30 cellular contexts compared by ENCODE assay signal in the genomic region with DNA sequence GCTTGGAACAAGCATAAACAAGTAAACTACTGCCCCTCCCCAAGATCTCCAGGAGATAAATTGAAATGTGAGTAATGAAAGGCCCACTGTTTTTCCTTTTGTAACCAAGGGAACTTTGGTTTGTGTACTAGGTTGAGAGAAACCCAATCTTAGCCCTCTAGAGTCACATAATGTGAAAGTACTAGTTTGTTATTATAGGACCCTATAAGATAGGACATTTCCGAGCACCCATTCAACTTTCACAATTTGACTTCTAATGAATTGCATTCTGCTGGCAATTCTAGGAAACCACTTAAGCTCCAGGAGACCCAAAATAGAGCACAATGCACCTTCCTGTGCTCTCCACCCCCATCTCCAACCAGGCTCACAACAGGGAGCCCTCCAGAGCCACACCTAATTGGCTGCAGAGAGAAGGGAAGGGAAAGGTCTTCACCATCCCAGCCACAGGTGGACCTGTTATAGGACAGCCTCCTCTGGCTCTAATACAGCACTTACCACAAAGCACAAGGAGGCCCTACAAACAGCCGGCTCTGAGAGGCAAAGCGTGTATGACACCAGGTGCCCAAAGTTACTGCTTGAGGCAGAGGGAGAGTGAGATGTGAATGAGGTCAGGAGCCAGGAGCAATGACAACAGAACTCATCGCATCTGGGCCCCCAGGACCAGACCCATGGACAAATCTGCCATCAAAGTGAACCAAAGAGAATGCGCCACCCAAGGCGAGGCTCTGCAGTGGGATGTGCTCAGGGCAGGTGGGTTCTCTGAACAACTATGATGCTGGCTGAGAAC.
A peak's percentile ranks its signal among the peaks of the same experiment; 100 is the strongest.
DNase-seq lines count a peak whose midpoint lies in the region; ATAC-seq, FAIRE-seq and TF ChIP-seq lines count a peak whose summit lies in the region.
"Had no signal": no experiment of that assay in that cellular context is flagged by ENCODE, and none has a peak within 500 bp of the region (broad histone marks: within the 10 kb centered on the region; RNA-seq: fewer than 3 reads in every experiment).

No MANE protein-coding gene starts in this region.

- H3K4me2 ChIP-seq in H1 (ENCODE audit: insufficient read depth in 1 of 2, low read depth in 2 of 2, low read length in 2 of 2) (peak overlapping the region in 1 of 2 experiments; percentile 43; a peak in 1 of 4 replicates), osteoblast (ENCODE audit: insufficient read depth, low read length) (no peak overlapping the region)
- H3K4me2 ChIP-seq: A549 had no signal

- TF ChIP-seq CTCF in AG04450 (IDR thresholded peaks at IDR 0.05; ENCODE audit: low read depth, low read length) (no peak), H1 (IDR thresholded peaks at IDR 0.05; ENCODE audit: control extremely low read depth in 1 of 3, insufficient read depth in 1 of 3, low read depth in 1 of 3, low read length in 3 of 3) (no peak), osteoblast (IDR thresholded peaks at IDR 0.05; ENCODE audit: extremely low read depth, low read depth, low read length) (no peak), Calu3 (IDR thresholded peaks at IDR 0.05; ENCODE audit: unreplicated experiment) (no peak)

- 84% methylated on average over 6 of the region's 6 CpGs; no CpG with 5 or more reads in 1 of the 2 experiments for WGBS in H1 (ENCODE audit: extremely low coverage in 1 of 2, insufficient coverage in 1 of 2, insufficient read length in 1 of 2, insufficient replicate concordance in 2 of 2, low coverage in 1 of 2, low lambda C conversion rate in 2 of 2, missing lambda C conversion rate in 1 of 2), 2 experiments

- no peak overlapping the region for H3K9ac ChIP-seq in H1 (replicated peaks in 1 of 4; ENCODE audit: extremely low read depth in 1 of 4, low read depth in 3 of 4, low read length in 3 of 4)

- no peak overlapping the region for H2BK5ac ChIP-seq in H1 (ENCODE audit: low read depth, low read length)

- H3K27ac ChIP-seq in AG04450 (ENCODE audit: low read depth, low read length) (peak overlapping the region; percentile 55), H1 (ENCODE audit: low read depth, low read length) (no peak overlapping the region), osteoblast (ENCODE audit: low read depth, low read length) (no peak overlapping the region)
- H3K27ac ChIP-seq: A549, ovary, right atrium auricular region, spleen, uterus had no signal

- no TSS peak for BruUV-seq in Calu3 (replicated peaks; lab: Mats Ljungman, UMichigan)

- H2BK12ac ChIP-seq in H1 (ENCODE audit: low read depth, low read length): no peak overlapping the region

- H2AFZ ChIP-seq in H1 (ENCODE audit: low read length): peak overlapping the region; percentile 75; the same call in 1 of the 2 replicates
- H2AFZ ChIP-seq in osteoblast (ENCODE audit: low read length): no peak overlapping the region

- H3K27me3 ChIP-seq in AG04450 (ENCODE audit: control insufficient read depth, insufficient read depth, low read length): no peaks in the 10 kb centered on the region
- H3K27me3 ChIP-seq in H1 (replicated peaks in 1 of 4; ENCODE audit: control insufficient read depth in 3 of 4, extremely low read depth in 1 of 4, insufficient read depth in 3 of 4, low read length in 3 of 4): no peaks in the 10 kb centered on the region
- no peaks in the 10 kb centered on the region for H3K27me3 ChIP-seq in osteoblast (ENCODE audit: insufficient read depth, low read length)
- H3K27me3 ChIP-seq: BE2C, ovary, Peyer's patch, right atrium auricular region, spleen, uterus had no signal

- H2BK120ac ChIP-seq in H1 (replicated peaks; ENCODE audit: low read depth, low read length): no peak overlapping the region

- H3K56ac ChIP-seq in H1 (replicated peaks; ENCODE audit: insufficient read length, low read depth, low read length): no peak overlapping the region

- no peak overlapping the region for H3K4me3 Mint-ChIP-seq in Calu3 (ENCODE audit: low read depth, unreplicated experiment)
- H3K4me3 Mint-ChIP-seq: activated B cell treated with CpG ODN at 0.5 μM for 24 hours; central memory CD8-positive, alpha-beta T cell; IgD-negative memory B cell; naive B cell; stimulated activated memory B cell treated with anti-CD40 and anti-IgM and Interleukin-4, amounts not matched to agents 10 μg/mL and 1 μg/mL and 100 μg/mL, for 72 hours had no signal

- H3K36me3 ChIP-seq in H1 (ENCODE audit: control insufficient read depth in 2 of 4, insufficient read depth in 4 of 4, low read length in 3 of 4): peaks cover 0 to 3% (median 0%) of the 10 kb centered on the region in 4 experiments; a peak in 1 of 8 replicates
- H3K36me3 ChIP-seq in osteoblast (ENCODE audit: insufficient read depth, low read length): no peaks in the 10 kb centered on the region
- H3K36me3 ChIP-seq: BE2C, ovary, Peyer's patch, right atrium auricular region, spleen, uterus had no signal

- CTCF ChIA-PET in AG04450 (lab: Charles Lee): no interaction called here
- CTCF ChIA-PET in H1 (lab: Charles Lee; ENCODE audit: partially characterized antibody): interaction anchor here (0.6 to 0.9 kb wide), 2 partner anchors 85 to 150 kb away, joined by 3 read pairs; no protein-coding TSS in a partner anchor
- CTCF ChIA-PET in Calu3 (lab: Charles Lee): no interaction called here

- H3K4me1 ChIP-seq in H1 (replicated peaks in 1 of 4; ENCODE audit: control insufficient read depth in 3 of 4, insufficient read depth in 4 of 4, low read length in 3 of 4) (peaks cover 0 to 7% (median 5%) of the 10 kb centered on the region in 4 experiments; a peak in 3 of 7 replicates), osteoblast (ENCODE audit: insufficient read depth, low read length) (no peaks in the 10 kb centered on the region)
- H3K4me1 ChIP-seq: A549, BE2C, right atrium auricular region, spleen, uterus had no signal

- no peaks in the 10 kb centered on the region for H3K4me1 Mint-ChIP-seq in Calu3 (ENCODE audit: low read depth, unreplicated experiment)
- H3K4me1 Mint-ChIP-seq: activated B cell treated with CpG ODN at 0.5 μM for 24 hours; central memory CD8-positive, alpha-beta T cell; IgD-negative memory B cell; naive B cell; stimulated activated memory B cell treated with anti-CD40 and anti-IgM and Interleukin-4, amounts not matched to agents 10 μg/mL and 1 μg/mL and 100 μg/mL, for 72 hours had no signal

- H2AK5ac ChIP-seq in H1 (ENCODE audit: low read depth, low read length): no peak overlapping the region

- POLR2A ChIA-PET in AG04450 (lab: Yijun Ruan, JAX): no interaction called here
- POLR2A ChIA-PET in H1 (lab: Charles Lee; ENCODE audit: partially characterized antibody): no interaction called here

- no peak for TF ChIP-seq RAD21 in H1 (IDR thresholded peaks at IDR 0.05 in 1 of 2, conservative IDR thresholded peaks at IDR 0.05 in 1 of 2; ENCODE audit: low read depth in 2 of 2, low read length in 2 of 2)

- no peak overlapping the region for H4K8ac ChIP-seq in H1 (ENCODE audit: extremely low read depth, insufficient read depth, low read length)

- no peak overlapping the region for H3K4ac ChIP-seq in H1 (replicated peaks; ENCODE audit: insufficient read length, low read depth, low read length)

- no peaks in the 10 kb centered on the region for H3K36me3 Mint-ChIP-seq in Calu3 (ENCODE audit: insufficient read depth, unreplicated experiment)
- H3K36me3 Mint-ChIP-seq: activated naive CD4-positive, alpha-beta T cell treated with anti-CD3 and anti-CD28 coated beads, Interleukin-2, amount 50 U/mL, for 72 hours; IgD-negative memory B cell; naive B cell; stimulated activated memory B cell treated with anti-CD40 and anti-IgM and Interleukin-4, amounts not matched to agents 10 μg/mL and 1 μg/mL and 100 μg/mL, for 72 hours had no signal

- H3K27me3 Mint-ChIP-seq in Calu3 (ENCODE audit: unreplicated experiment): no peaks in the 10 kb centered on the region
- H3K27me3 Mint-ChIP-seq: central memory CD8-positive, alpha-beta T cell; IgD-negative memory B cell; stimulated activated memory B cell treated with anti-CD40 and anti-IgM and Interleukin-4, amounts not matched to agents 10 μg/mL and 1 μg/mL and 100 μg/mL, for 72 hours had no signal

- no peak overlapping the region for H2BK15ac ChIP-seq in H1 (ENCODE audit: low read length)

- TF ChIP-seq POLR2A in H1 (IDR thresholded peaks at IDR 0.05; ENCODE audit: control extremely low read depth in 1 of 2, low read depth in 2 of 2, low read length in 2 of 2) (no peak), erythroblast (IDR thresholded peaks at IDR 0.05; ENCODE audit: low read length) (no peak)

- H3K23me2 ChIP-seq in H1 (ENCODE audit: low read depth, low read length): no peaks in the 10 kb centered on the region

- H3K79me2 ChIP-seq in H1 (ENCODE audit: control insufficient read depth in 1 of 2, insufficient read depth in 2 of 2, low read length in 2 of 2): no peaks in the 10 kb centered on the region
- H3K79me2 ChIP-seq in osteoblast (ENCODE audit: insufficient read depth, low read length): no peaks in the 10 kb centered on the region

- ATAC-seq in sciatic nerve: no peak
- ATAC-seq: A549; activated naive CD4-positive, alpha-beta T cell treated with anti-CD3 and anti-CD28 coated beads, Interleukin-2, amount 50 U/mL, for 72 hours; left lobe of liver; stimulated activated memory B cell treated with anti-CD40 and anti-IgM and Interleukin-4, amounts not matched to agents 10 μg/mL and 1 μg/mL and 100 μg/mL, for 72 hours had no signal

- H2BK20ac ChIP-seq in H1 (ENCODE audit: low read length): no peak overlapping the region

- no peak overlapping the region for H3K4me3 ChIP-seq in AG04450 (ENCODE audit: low read depth, low read length)
- H3K4me3 ChIP-seq in H1 (ENCODE audit: extremely low read depth in 1 of 4, insufficient read depth in 2 of 4, low read depth in 3 of 4, low read length in 4 of 4): no peak overlapping the region
- H3K4me3 ChIP-seq in osteoblast (ENCODE audit: insufficient read depth, low read length): no peak overlapping the region
- H3K4me3 ChIP-seq: A549, ovary, Peyer's patch, right atrium auricular region, spleen, uterus had no signal

- H4K20me1 ChIP-seq in H1 (replicated peaks in 1 of 2; ENCODE audit: control insufficient read depth in 1 of 2, insufficient read depth in 2 of 2, low read length in 2 of 2) (no peaks in the 10 kb centered on the region), osteoblast (ENCODE audit: insufficient read depth, low read length) (no peaks in the 10 kb centered on the region)

- H3K18ac ChIP-seq in H1 (ENCODE audit: extremely low read depth, low read length): peak overlapping the region; percentile 21; the same call in 1 of the 2 replicates

- no peak overlapping the region for H3K23ac ChIP-seq in H1 (ENCODE audit: insufficient read length)

- DNase-seq in AG04450 (ENCODE audit: low read depth, low spot score): no peak
- peak; percentile 79 for DNase-seq in M059J (ENCODE audit: low read depth)
- peak; percentile 49 for DNase-seq in NCI-H2196 treated with DMSO at 0.1 percent for 48 hours (lab: John Stamatoyannopoulos, UW; ENCODE audit: unreplicated experiment)
- no peak for DNase-seq in H1 (ENCODE audit: low read depth in 1 of 2, low spot score in 2 of 2)
- DNase-seq in osteoblast (ENCODE audit: insufficient read length, low spot score, missing footprints): no peak
- no peak for DNase-seq in sciatic nerve (ENCODE audit: low spot score)
- DNase-seq in Calu3: no peak
- no peak for DNase-seq in erythroblast (lab: John Stamatoyannopoulos, UW)
- DNase-seq: activated B cell treated with CpG ODN at 0.5 μM for 24 hours; aorta; BE2C; naive B cell; NCI-H446 treated with DMSO at 0.1 percent for 48 hours; ovary; Peyer's patch; SIG-M5; spleen; stimulated activated CD4-positive, alpha-beta T cell treated with anti-CD3 and anti-CD28 coated beads, Interleukin-2, amount 100 ng/mL, for 48 hours; SW 1271; T1000; uterus had no signal

- no peak for FAIRE-seq in H1 (lab: Jason Lieb, UNC)
- FAIRE-seq: A549, GM12892 had no signal

- peaks cover 6% of the 10 kb centered on the region for H3K9me3 Mint-ChIP-seq in Calu3 (ENCODE audit: low read depth, unreplicated experiment)
- H3K9me3 Mint-ChIP-seq: activated B cell treated with CpG ODN at 0.5 μM for 24 hours; activated naive CD4-positive, alpha-beta T cell treated with anti-CD3 and anti-CD28 coated beads, Interleukin-2, amount 50 U/mL, for 72 hours; activated T-helper 2 cell treated with anti-CD3 and anti-CD28 coated beads, Interferon-gamma antibody, Interleukin-2, Interleukin-4, amounts not matched to agents 10 μg/mL and 5 μg/mL and 100 μg/mL, durations not matched to agents 14 hours and 24 hours and 36 hours; central memory CD8-positive, alpha-beta T cell; stimulated activated memory B cell treated with anti-CD40 and anti-IgM and Interleukin-4, amounts not matched to agents 10 μg/mL and 1 μg/mL and 100 μg/mL, for 72 hours had no signal

- no peak overlapping the region for H3K27ac Mint-ChIP-seq in Calu3 (ENCODE audit: unreplicated experiment)
- H3K27ac Mint-ChIP-seq: activated B cell treated with CpG ODN at 0.5 μM for 24 hours; activated naive CD4-positive, alpha-beta T cell treated with anti-CD3 and anti-CD28 coated beads, Interleukin-2, amount 50 U/mL, for 72 hours; activated T-helper 2 cell treated with anti-CD3 and anti-CD28 coated beads, Interferon-gamma antibody, Interleukin-2, Interleukin-4, amounts not matched to agents 10 μg/mL and 5 μg/mL and 100 μg/mL, durations not matched to agents 14 hours and 24 hours and 36 hours; IgD-negative memory B cell; stimulated activated memory B cell treated with anti-CD40 and anti-IgM and Interleukin-4, amounts not matched to agents 10 μg/mL and 1 μg/mL and 100 μg/mL, for 72 hours had no signal

- TF ChIP-seq EP300 in H1 (IDR thresholded peaks at IDR 0.05; ENCODE audit: borderline replicate concordance in 1 of 2, low read depth in 2 of 2, low read length in 2 of 2): no peak

- no peak overlapping the region for H4K91ac ChIP-seq in H1 (replicated peaks; ENCODE audit: insufficient read length, low read length)

- H4K5ac ChIP-seq in H1 (ENCODE audit: insufficient read length, low read depth, low read length): no peak overlapping the region

- H3K9me3 ChIP-seq in AG04450 (ENCODE audit: control insufficient read depth, insufficient read depth, low read length) (no peaks in the 10 kb centered on the region), H1 (ENCODE audit: insufficient read depth in 2 of 2, low read depth in 1 of 2, low read length in 1 of 2) (no peaks in the 10 kb centered on the region), osteoblast (ENCODE audit: low read depth, low read length) (peaks cover 3% of the 10 kb centered on the region)
- H3K9me3 ChIP-seq: A549, BE2C, ovary, Peyer's patch, right atrium auricular region, spleen, uterus had no signal

- no peaks in the 10 kb centered on the region for H3K79me1 ChIP-seq in H1 (ENCODE audit: low read depth, low read length)

- intact Hi-C loops in sciatic nerve (cut with DNase I): no loop called here
- intact Hi-C loops in Calu3 (cut with micrococcal nuclease; ENCODE audit: unreplicated experiment): no loop called here

- no peak overlapping the region for H3K14ac ChIP-seq in H1 (ENCODE audit: insufficient read length)

Comparison
In these comparisons a context has a peak if more than half of its experiments do, and no peak if none do; other contexts are left out.
1. DNase-seq: peak in M059J (single experiment) and NCI-H2196 treated with DMSO at 0.1 percent for 48 hours (single experiment); none in AG04450 (single experiment), H1 (0 of 2), osteoblast (single experiment), sciatic nerve (single experiment), Calu3 (single experiment) and erythroblast (0 of 2).